9 cellular contexts compared by ENCODE assay signal in the genomic region with DNA sequence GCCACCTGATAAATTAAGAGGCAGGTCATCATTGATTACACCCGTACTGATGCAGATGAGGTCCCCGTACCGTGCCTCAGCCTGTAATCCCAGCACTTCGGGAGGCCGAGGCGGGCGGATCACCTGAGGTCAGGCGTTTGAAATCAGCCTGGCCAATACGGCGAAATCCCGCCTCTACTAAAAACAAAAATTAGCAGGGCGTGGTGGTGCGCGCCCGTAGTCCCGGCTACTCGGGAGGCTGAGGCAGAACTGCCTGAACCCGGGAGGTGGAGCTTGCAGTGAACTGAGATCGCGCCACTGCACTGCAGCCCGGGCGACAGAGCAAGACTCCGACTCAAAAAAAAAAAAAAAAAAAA.
A peak's percentile ranks its signal among the peaks of the same experiment; 100 is the strongest.
DNase-seq lines count a peak whose midpoint lies in the region; ATAC-seq and TF ChIP-seq lines count a peak whose summit lies in the region.
"Had no signal": no experiment of that assay in that cellular context is flagged by ENCODE, and none has a peak within 500 bp of the region (broad histone marks: within the 10 kb centered on the region; RNA-seq: fewer than 3 reads in every experiment).

No MANE protein-coding gene starts in this region.

- DNase-seq in activated naive CD8-positive, alpha-beta T cell treated with anti-CD3 and anti-CD28 coated beads, Interleukin-2, amount 50 U/mL, for 24 hours, result no peak
- no peak for DNase-seq in stimulated activated effector memory CD8-positive, alpha-beta T cell treated with anti-CD3 and anti-CD28 coated beads, Interleukin-12 subunit alpha, Interleukin-12 subunit beta, amount 100 ng/mL, for 72 hours (ENCODE audit: low spot score in 2 of 2)
- DNase-seq in EL, result no peak
- no peak for DNase-seq in OCI-M2 (lab: John Stamatoyannopoulos, UW; ENCODE audit: unreplicated experiment)
- no peak for DNase-seq in cerebellar cortex (ENCODE audit: low spot score)
- no peak for DNase-seq in activated CD4-positive, alpha-beta T cell treated with anti-CD3 and anti-CD28 coated beads, Interleukin-2, amount 50 U/mL, for 1 hour

- 0 out of 2 replicates have a peak overlapping the region, but pooled peaks have one; percentile 42 for H3K4me2 ChIP-seq in KMS-11

- no peaks in the 10 kb centered on the region for H4K20me1 ChIP-seq in KMS-11 (ENCODE audit: insufficient read depth)

- no peaks in the 10 kb centered on the region for H3K9me3 Mint-ChIP-seq in activated naive CD8-positive, alpha-beta T cell treated with anti-CD3 and anti-CD28 coated beads, Interleukin-2, amount 50 U/mL, for 24 hours
- H3K9me3 Mint-ChIP-seq in stimulated activated effector memory CD8-positive, alpha-beta T cell treated with anti-CD3 and anti-CD28 coated beads, Interleukin-12 subunit alpha, Interleukin-12 subunit beta, amount 100 ng/mL, for 72 hours, result no peaks in the 10 kb centered on the region

- peak overlapping the region; percentile 29 for H3K4me3 Mint-ChIP-seq in activated naive CD8-positive, alpha-beta T cell treated with anti-CD3 and anti-CD28 coated beads, Interleukin-2, amount 50 U/mL, for 24 hours
- H3K4me3 Mint-ChIP-seq in stimulated activated effector memory CD8-positive, alpha-beta T cell treated with anti-CD3 and anti-CD28 coated beads, Interleukin-12 subunit alpha, Interleukin-12 subunit beta, amount 100 ng/mL, for 72 hours, result peak overlapping the region; percentile 85

- TF ChIP-seq CTCF in KMS-11 (conservative IDR thresholded peaks at IDR 0.05; ENCODE audit: low read depth, low read length), result no peak

- no peak for ATAC-seq in activated naive CD8-positive, alpha-beta T cell treated with anti-CD3 and anti-CD28 coated beads, Interleukin-2, amount 50 U/mL, for 24 hours
- ATAC-seq in stimulated activated effector memory CD8-positive, alpha-beta T cell treated with anti-CD3 and anti-CD28 coated beads, Interleukin-12 subunit alpha, Interleukin-12 subunit beta, amount 100 ng/mL, for 72 hours, result no peak

- H3K4me3 ChIP-seq in KMS-11 (IDR thresholded peaks at IDR 0.05; ENCODE audit: insufficient read depth, low read depth, low read length) (no peak overlapping the region), iPS-18c (ENCODE audit: insufficient read depth, low read depth, low read length) (peak overlapping the region; percentile 54)

- peak overlapping the region; percentile 31 for H3K27ac Mint-ChIP-seq in activated naive CD8-positive, alpha-beta T cell treated with anti-CD3 and anti-CD28 coated beads, Interleukin-2, amount 50 U/mL, for 24 hours
- peak overlapping the region; percentile 95 for H3K27ac Mint-ChIP-seq in stimulated activated effector memory CD8-positive, alpha-beta T cell treated with anti-CD3 and anti-CD28 coated beads, Interleukin-12 subunit alpha, Interleukin-12 subunit beta, amount 100 ng/mL, for 72 hours

- peak overlapping the region; percentile 55; the same call in 1 of the 2 replicates for H2AFZ ChIP-seq in KMS-11 (ENCODE audit: low read depth)

- H3K36me3 Mint-ChIP-seq in activated naive CD8-positive, alpha-beta T cell treated with anti-CD3 and anti-CD28 coated beads, Interleukin-2, amount 50 U/mL, for 24 hours (ENCODE audit: low read depth), result peaks cover 32% of the 10 kb centered on the region
- peaks cover 72% of the 10 kb centered on the region for H3K36me3 Mint-ChIP-seq in stimulated activated effector memory CD8-positive, alpha-beta T cell treated with anti-CD3 and anti-CD28 coated beads, Interleukin-12 subunit alpha, Interleukin-12 subunit beta, amount 100 ng/mL, for 72 hours

- no peaks in the 10 kb centered on the region for H3K27me3 ChIP-seq in KMS-11 (ENCODE audit: insufficient read depth, low read depth)

- H3K9me3 ChIP-seq in iPS-18c (ENCODE audit: control insufficient read depth, insufficient read depth, low read length), result peaks cover 4% of the 10 kb centered on the region
- H3K9me3 ChIP-seq: SK-N-SH had no signal

- no peak overlapping the region for H3K9ac ChIP-seq in KMS-11
- H3K9ac ChIP-seq: SK-N-SH had no signal

- no peaks in the 10 kb centered on the region for H3K36me3 ChIP-seq in KMS-11 (ENCODE audit: insufficient read depth)

- H3K79me2 ChIP-seq in KMS-11 (ENCODE audit: insufficient read depth, low read depth), result peaks cover 13% of the 10 kb centered on the region; the same call in 1 of the 2 replicates

- H3K27ac ChIP-seq in KMS-11, result no peak overlapping the region

- H3K4me1 Mint-ChIP-seq in activated naive CD8-positive, alpha-beta T cell treated with anti-CD3 and anti-CD28 coated beads, Interleukin-2, amount 50 U/mL, for 24 hours, result peaks cover 73% of the 10 kb centered on the region
- peaks cover 64% of the 10 kb centered on the region for H3K4me1 Mint-ChIP-seq in stimulated activated effector memory CD8-positive, alpha-beta T cell treated with anti-CD3 and anti-CD28 coated beads, Interleukin-12 subunit alpha, Interleukin-12 subunit beta, amount 100 ng/mL, for 72 hours

- peaks cover 10% of the 10 kb centered on the region for H3K4me1 ChIP-seq in KMS-11 (ENCODE audit: low read depth, poor library complexity, severe bottlenecking)

- no peaks in the 10 kb centered on the region for H3K27me3 Mint-ChIP-seq in activated naive CD8-positive, alpha-beta T cell treated with anti-CD3 and anti-CD28 coated beads, Interleukin-2, amount 50 U/mL, for 24 hours
